15 cellular contexts compared by ENCODE assay signal in the genomic region with DNA sequence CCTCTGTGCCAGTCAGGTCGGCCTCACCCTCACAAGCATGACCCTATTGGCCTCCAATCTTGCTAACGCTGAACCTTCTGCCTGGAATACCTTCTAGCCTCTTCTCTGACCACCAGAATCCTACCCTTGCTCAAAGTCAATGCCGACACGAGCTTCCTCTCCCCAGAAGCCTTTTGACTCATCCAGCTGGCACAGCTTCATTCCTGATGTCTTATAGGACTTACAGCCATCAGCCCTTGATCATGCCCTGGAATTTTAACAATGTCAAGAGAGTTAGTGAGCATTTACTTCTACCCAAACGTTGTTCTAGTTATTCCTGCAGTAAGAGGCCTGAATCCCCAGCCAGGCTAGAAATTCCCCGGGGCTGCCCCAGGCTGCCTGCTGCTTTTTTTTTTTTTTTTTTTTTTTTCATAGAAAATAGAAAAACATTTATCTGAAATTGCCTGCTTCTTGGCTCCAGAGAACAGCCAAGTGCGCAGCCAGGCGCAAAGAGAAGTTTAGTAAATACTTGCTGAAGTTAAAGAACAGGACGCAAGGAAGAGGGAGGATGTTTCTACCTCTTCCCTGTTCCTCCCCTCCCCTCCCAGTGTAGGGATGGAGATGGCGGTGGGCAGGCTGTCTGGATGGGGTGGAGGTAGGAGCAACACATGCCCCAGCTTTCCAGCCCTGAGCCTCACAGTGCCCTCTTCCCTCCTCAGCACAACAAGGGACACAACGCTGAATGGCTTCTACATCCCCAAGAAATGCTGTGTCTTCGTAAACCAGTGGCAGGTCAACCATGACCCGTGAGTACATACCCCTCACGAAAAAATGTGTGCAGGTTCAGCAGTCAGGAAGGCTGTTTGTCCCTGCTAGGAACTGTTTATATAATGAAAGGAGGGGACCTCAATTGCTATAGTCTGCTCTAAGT. TPM values are rescaled to one million over a fixed set of nuclear protein-coding genes. Genes with fewer than 3 reads are reported as not detected.
DNase-seq lines count a peak whose midpoint lies in the region; TF ChIP-seq lines count a peak whose summit lies in the region.
"Had no signal": no experiment of that assay in that cellular context is flagged by ENCODE, and none has a peak within 500 bp of the region (broad histone marks: within the 10 kb centered on the region; RNA-seq: fewer than 3 reads in every experiment).

No MANE protein-coding gene starts in this region.

- TF ChIP-seq CTCF in brain microvascular endothelial cell (IDR thresholded peaks at IDR 0.05; ENCODE audit: low read depth, low read length, missing control alignments) (no peak), ovary (IDR thresholded peaks at IDR 0.05) (no peak)

- H3K27me3 ChIP-seq in brain microvascular endothelial cell (replicated peaks): no peaks in the 10 kb centered on the region
- H3K27me3 ChIP-seq in ovary: no peaks in the 10 kb centered on the region
- H3K27me3 ChIP-seq in CD4-positive, alpha-beta memory T cell (ENCODE audit: insufficient read depth, low read length): no peaks in the 10 kb centered on the region

- no peaks in the 10 kb centered on the region for H3K4me1 Mint-ChIP-seq in CD4-positive, alpha-beta memory T cell
- H3K4me1 Mint-ChIP-seq: activated CD4-positive, alpha-beta T cell treated with anti-CD3 and anti-CD28 coated beads for 36 hours; immature natural killer cell had no signal

- H3K27ac Mint-ChIP-seq in CD4-positive, alpha-beta memory T cell: peak overlapping the region in 1 of 7 donors; percentile 13
- H3K27ac Mint-ChIP-seq: activated CD4-positive, alpha-beta T cell treated with anti-CD3 and anti-CD28 coated beads for 36 hours; immature natural killer cell; naive thymus-derived CD4-positive, alpha-beta T cell had no signal

- H3K9me3 Mint-ChIP-seq in CD4-positive, alpha-beta memory T cell: no peaks in the 10 kb centered on the region
- H3K9me3 Mint-ChIP-seq: immature natural killer cell; naive thymus-derived CD4-positive, alpha-beta T cell had no signal

- TF ChIP-seq POLR2A in ovary (IDR thresholded peaks at IDR 0.05): no peak

- no peaks in the 10 kb centered on the region for H3K36me3 Mint-ChIP-seq in CD4-positive, alpha-beta memory T cell
- H3K36me3 Mint-ChIP-seq: immature natural killer cell; naive thymus-derived CD4-positive, alpha-beta T cell had no signal

- no peaks in the 10 kb centered on the region for H3K27me3 Mint-ChIP-seq in CD4-positive, alpha-beta memory T cell
- H3K27me3 Mint-ChIP-seq: activated CD4-positive, alpha-beta T cell treated with anti-CD3 and anti-CD28 coated beads for 36 hours had no signal

- intact Hi-C loops in ovary (cut with DNase I): no loop called here
- intact Hi-C loops in CD4-positive, alpha-beta memory T cell (cut with micrococcal nuclease): no loop called here

- POLR2A ChIA-PET in CD4-positive, alpha-beta memory T cell (lab: Charles Lee; ENCODE audit: partially characterized antibody): no interaction called here

- H3K36me3 ChIP-seq in brain microvascular endothelial cell (replicated peaks): no peaks in the 10 kb centered on the region
- H3K36me3 ChIP-seq in ovary: no peaks in the 10 kb centered on the region
- no peaks in the 10 kb centered on the region for H3K36me3 ChIP-seq in CD4-positive, alpha-beta memory T cell (ENCODE audit: insufficient read depth, low read length)

- peak; percentile 78 for DNase-seq in ACHN
- peak; percentile 71 for DNase-seq in HS-27A (ENCODE audit: low read depth)
- peak; percentile 18 for DNase-seq in brain microvascular endothelial cell
- DNase-seq in left kidney (ENCODE audit: low read depth, low spot score): peak; percentile 58
- DNase-seq in iPS-NIHi11 (ENCODE audit: low spot score): no peak
- no peak for DNase-seq in ovary
- no peak for DNase-seq in CD4-positive, alpha-beta memory T cell
- no peak for DNase-seq in NCI-H2029 (lab: John Stamatoyannopoulos, UW)
- DNase-seq: activated CD4-positive, alpha-beta T cell treated with anti-CD3 and anti-CD28 coated beads for 36 hours; immature natural killer cell; Kasumi-1; naive thymus-derived CD4-positive, alpha-beta T cell; small intestine had no signal

- no peaks in the 10 kb centered on the region for H3K9me3 ChIP-seq in ovary
- H3K9me3 ChIP-seq in CD4-positive, alpha-beta memory T cell (ENCODE audit: control insufficient read depth in 1 of 2, low read length in 2 of 2): no peaks in the 10 kb centered on the region

- CTCF ChIA-PET in CD4-positive, alpha-beta memory T cell (lab: Charles Lee; ENCODE audit: partially characterized antibody): no interaction called here

- H3K27ac ChIP-seq in brain microvascular endothelial cell (no peak overlapping the region), ovary (no peak overlapping the region)
- no peak overlapping the region for H3K27ac ChIP-seq in CD4-positive, alpha-beta memory T cell (ENCODE audit: low read depth, low read length)

- in situ Hi-C loops in ACHN (cut with HindIII; ENCODE audit: low pct_ligation_motif_present, low pct_unique_long_range_greater_than_20kb, low sequenced_read_pairs): loop anchor here (25.0 kb wide), 1 partner anchor 115 kb away; no protein-coding TSS in a partner anchor
- in situ Hi-C loops in brain microvascular endothelial cell (cut with HindIII; ENCODE audit: low pct_ligation_motif_present, low sequenced_read_pairs): loop anchor here (25.0 kb wide), 1 partner anchor 390 kb away; the partner anchor contains the start of gene CYP11A1

- no peak for TF ChIP-seq EP300 in ovary (IDR thresholded peaks at IDR 0.05)

- no peak overlapping the region for H3K4me3 Mint-ChIP-seq in CD4-positive, alpha-beta memory T cell
- H3K4me3 Mint-ChIP-seq: activated CD4-positive, alpha-beta T cell treated with anti-CD3 and anti-CD28 coated beads for 36 hours; immature natural killer cell; naive thymus-derived CD4-positive, alpha-beta T cell had no signal

- H3K4me3 ChIP-seq in brain microvascular endothelial cell (ENCODE audit: low read depth, low read length) (no peak overlapping the region), ovary (no peak overlapping the region)
- no peak overlapping the region for H3K4me3 ChIP-seq in CD4-positive, alpha-beta memory T cell (ENCODE audit: low read length in 2 of 2)

- no peaks in the 10 kb centered on the region for H3K4me1 ChIP-seq in ovary (ENCODE audit: insufficient read depth)
- H3K4me1 ChIP-seq in CD4-positive, alpha-beta memory T cell (ENCODE audit: insufficient read depth, low read length): no peaks in the 10 kb centered on the region

- WGBS in ovary, 3 donors: 36 to 52% (median 40%) methylated on average over 14 of the region's 14 CpGs

RNA-seq across cellular contexts. Expression of gene CYP1A2, which starts 4.1 kb away (rescaled TPM):
- under 1 TPM in 1 of 7 donors, not detected in 6; 0.23 TPM for total RNA-seq in ovary
- not detected for polyA plus RNA-seq in ovary
- total RNA-seq in CD4-positive, alpha-beta memory T cell: not detected
- polyA plus RNA-seq in CD4-positive, alpha-beta memory T cell: not detected
- total RNA-seq: activated CD4-positive, alpha-beta T cell treated with anti-CD3 and anti-CD28 coated beads for 36 hours; esophagus mucosa; naive thymus-derived CD4-positive, alpha-beta T cell; urinary bladder had no signal
- polyA plus RNA-seq: immature natural killer cell; naive thymus-derived CD4-positive, alpha-beta T cell; small intestine; urinary bladder had no signal

RNA-seq across cellular contexts. Expression of gene CYP1A1, which starts 27.4 kb away (rescaled TPM):
- 1 to 10 TPM in 1 of 7 donors, under 1 TPM in 1, not detected in 5; 0.10 to 1.6 TPM for total RNA-seq in ovary
- under 1 TPM in 1 of 2 donors, not detected in 1; 0.96 TPM for polyA plus RNA-seq in ovary
- under 1 TPM; 0.11 to 0.26 TPM for total RNA-seq in CD4-positive, alpha-beta memory T cell
- polyA plus RNA-seq in CD4-positive, alpha-beta memory T cell: not detected
- total RNA-seq: esophagus mucosa had no signal
- polyA plus RNA-seq: immature natural killer cell; naive thymus-derived CD4-positive, alpha-beta T cell had no signal

RNA-seq across cellular contexts. Expression of gene CSK, which starts 29.1 kb away (rescaled TPM):
- 10 to 100 TPM; 10.7 to 49.6 (median 42.1) TPM for total RNA-seq in ovary
- polyA plus RNA-seq in ovary: 10 to 100 TPM in 1 of 2 donors, 1 to 10 TPM in 1; 9.2 to 21.6 TPM
- 100 to 1,000 TPM; 234 to 247 TPM for total RNA-seq in CD4-positive, alpha-beta memory T cell
- 100 to 1,000 TPM in 1 of 2 donors, 10 to 100 TPM in 1; 72.5 to 125 TPM for polyA plus RNA-seq in CD4-positive, alpha-beta memory T cell

RNA-seq across cellular contexts. Expression of gene EDC3, which starts 56.9 kb away (rescaled TPM):
- 10 to 100 TPM; 10.6 to 44.5 (median 36.3) TPM for total RNA-seq in ovary
- 10 to 100 TPM; 15.5 to 34.2 TPM for polyA plus RNA-seq in ovary
- 10 to 100 TPM; 40.6 to 40.7 TPM for total RNA-seq in CD4-positive, alpha-beta memory T cell
- polyA plus RNA-seq in CD4-positive, alpha-beta memory T cell: 10 to 100 TPM; 22.9 to 28.2 TPM

RNA-seq across cellular contexts. Expression of gene LMAN1L, which starts 59.9 kb away (rescaled TPM):
- total RNA-seq in ovary: not detected
- polyA plus RNA-seq in ovary: not detected
- total RNA-seq in CD4-positive, alpha-beta memory T cell: under 1 TPM; 0.23 to 0.39 TPM
- polyA plus RNA-seq in CD4-positive, alpha-beta memory T cell: not detected
- total RNA-seq: esophagus mucosa had no signal
- polyA plus RNA-seq: immature natural killer cell; naive thymus-derived CD4-positive, alpha-beta T cell had no signal

Comparison
In these comparisons a context has a peak if more than half of its experiments do, and no peak if none do; other contexts are left out.
1. DNase-seq: peak in ACHN (single experiment), HS-27A (single experiment), brain microvascular endothelial cell (single experiment) and left kidney (single experiment); none in iPS-NIHi11 (single experiment), ovary (0 of 5), CD4-positive, alpha-beta memory T cell (0 of 5) and NCI-H2029 (single experiment).
2. RNA of gene CSK, which starts 29.1 kb away (total RNA-seq): 234 to 247 TPM in CD4-positive, alpha-beta memory T cell; 10.7 to 49.6 TPM in ovary; every median in the first group is over 4 times any median in the second.